Comparison of ENCODE assay signal across 2 cellular contexts in the genomic region with DNA sequence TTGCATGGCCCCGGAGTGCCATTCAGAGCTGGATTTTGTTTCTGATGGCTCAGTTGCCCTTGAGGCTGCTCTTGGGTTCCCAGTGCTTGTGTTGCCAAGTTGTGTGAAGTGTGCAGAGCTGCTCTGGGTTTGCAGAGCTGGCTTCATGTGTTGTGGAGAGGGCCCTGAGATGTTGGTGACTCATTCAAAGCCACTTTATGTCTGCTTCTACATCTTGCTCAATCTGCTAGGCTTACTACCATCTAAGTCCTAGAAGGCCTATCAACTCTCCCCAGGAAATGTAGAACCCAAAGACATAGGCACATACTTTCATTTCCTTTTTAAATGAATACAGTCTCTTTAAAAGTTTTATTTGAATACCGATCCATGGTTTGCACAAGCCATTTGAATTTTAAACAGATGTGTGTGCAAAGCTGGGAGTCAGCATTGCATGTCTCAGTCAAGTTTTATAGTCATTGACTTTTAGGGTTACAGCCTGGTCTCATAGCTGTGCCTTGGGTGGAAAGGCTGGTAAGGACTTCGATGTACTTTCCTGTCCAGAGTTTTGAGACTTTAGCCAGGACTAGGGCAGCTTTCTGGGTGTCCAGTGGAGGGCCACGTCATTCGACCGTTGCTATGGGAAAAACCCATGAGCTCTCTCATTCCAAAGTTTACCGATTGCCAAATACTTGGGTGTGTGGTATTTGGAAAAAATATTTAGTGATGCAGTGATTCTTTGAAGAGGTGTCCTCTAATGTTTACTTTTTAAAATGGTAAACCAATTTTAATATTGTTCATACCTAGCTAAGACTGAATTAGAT.
TF ChIP-seq lines count a peak whose summit lies in the region.

No MANE protein-coding gene starts in this region.

TF ChIP-seq in K562, 482 proteins besides CTCF, POLR2A, EP300 and RAD21 (continued from another document):
- TF ChIP-seq RFX1 (IDR thresholded peaks at IDR 0.05) (peak; percentile 24), FOSL1 (tag; conservative IDR thresholded peaks at IDR 0.05) (peak; percentile 43; the same call in 1 of the 2 replicates), MEF2D (tag; conservative IDR thresholded peaks at IDR 0.05; ENCODE audit: low read depth) (no peak), NR2C1 (IDR thresholded peaks at IDR 0.05) (no peak), NR2C1 (tag; IDR thresholded peaks at IDR 0.05) (no peak), MTA3 (IDR thresholded peaks at IDR 0.05; ENCODE audit: borderline replicate concordance) (no peak), LCOR (CRISPR knock-in tag; IDR thresholded peaks at IDR 0.05) (no peak), CTCFL (IDR thresholded peaks at IDR 0.05; ENCODE audit: borderline replicate concordance, insufficient read depth, low read depth, low read length, poor library complexity, severe bottlenecking) (no peak)
TF ChIP-seq in K562: peak in this region for 2.

TF ChIP-seq in liver, 16 proteins besides CTCF, POLR2A, EP300 and RAD21 (continued from another document):
- no peak for TF ChIP-seq GABPA (IDR thresholded peaks at IDR 0.05 in 1 of 2, conservative IDR thresholded peaks at IDR 0.05 in 1 of 2)
- TF ChIP-seq, protein P1, sequence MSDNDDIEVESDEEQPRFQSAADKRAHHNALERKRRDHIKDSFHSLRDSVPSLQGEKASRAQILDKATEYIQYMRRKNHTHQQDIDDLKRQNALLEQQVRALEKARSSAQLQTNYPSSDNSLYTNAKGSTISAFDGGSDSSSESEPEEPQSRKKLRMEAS (IDR thresholded peaks at IDR 0.05) = peak; percentile 63
- peak; percentile 68 for TF ChIP-seq FOXA2 (IDR thresholded peaks at IDR 0.05)
- peak; percentile 55 for TF ChIP-seq HNF4G (IDR thresholded peaks at IDR 0.05)
- TF ChIP-seq FOXA1 (IDR thresholded peaks at IDR 0.05) = peak; percentile 49
- TF ChIP-seq SP1 (IDR thresholded peaks at IDR 0.05) = peak; percentile 89
- peak in 1 of 2 donors; percentile 63 for TF ChIP-seq EGR1 (IDR thresholded peaks at IDR 0.05; ENCODE audit: low read depth in 2 of 2)
- peak; percentile 60 for TF ChIP-seq ZBTB33 (IDR thresholded peaks at IDR 0.05)
- peak; percentile 92 for TF ChIP-seq REST (IDR thresholded peaks at IDR 0.05)
- no peak for TF ChIP-seq NR2F2 (IDR thresholded peaks at IDR 0.05)
- peak; percentile 76 for TF ChIP-seq YY1 (IDR thresholded peaks at IDR 0.05)
- peak; percentile 89 to 96 for TF ChIP-seq HNF4A (conservative IDR thresholded peaks at IDR 0.05)
- TF ChIP-seq, protein P2, sequence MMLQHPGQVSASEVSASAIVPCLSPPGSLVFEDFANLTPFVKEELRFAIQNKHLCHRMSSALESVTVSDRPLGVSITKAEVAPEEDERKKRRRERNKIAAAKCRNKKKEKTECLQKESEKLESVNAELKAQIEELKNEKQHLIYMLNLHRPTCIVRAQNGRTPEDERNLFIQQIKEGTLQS (IDR thresholded peaks at IDR 0.05) = peak; percentile 37
- peak in 1 of 2 donors; percentile 79 for TF ChIP-seq RXRA (IDR thresholded peaks at IDR 0.05)
